13 cellular contexts compared by ENCODE assay signal in genomic region chr5:10366310-10367297, GRCh38. TPM values are rescaled to one million over a fixed set of nuclear protein-coding genes. Genes with fewer than 3 reads are reported as not detected.
DNase-seq lines count a peak whose midpoint lies in the region; ATAC-seq, FAIRE-seq and TF ChIP-seq lines count a peak whose summit lies in the region.
"Had no signal": no experiment of that assay in that cellular context is flagged by ENCODE, and none has a peak within 500 bp of the region (broad histone marks: within the 10 kb centered on the region; RNA-seq: fewer than 3 reads in every experiment).

No MANE protein-coding gene starts in this region.

- H3K79me2 ChIP-seq in GM12878 (ENCODE audit: control insufficient read depth, insufficient read depth, low read length), result peaks cover 94% of the 10 kb centered on the region

- H3K4me1 Mint-ChIP-seq in type B pancreatic cell (ENCODE audit: unreplicated experiment), result peaks cover 22% of the 10 kb centered on the region

- H3K27me3 ChIP-seq in GM12878 (replicated peaks in 1 of 2; ENCODE audit: control insufficient read depth in 2 of 2, insufficient read depth in 2 of 2, low read length in 1 of 2) (no peaks in the 10 kb centered on the region), kidney epithelial cell (ENCODE audit: control insufficient read depth, insufficient read depth, low read length) (no peaks in the 10 kb centered on the region)

- H3K36me3 Mint-ChIP-seq in type B pancreatic cell, result peaks cover 20% of the 10 kb centered on the region

- H3K9ac ChIP-seq in GM12878 (ENCODE audit: control insufficient read depth, insufficient read depth, low read length), result no peak overlapping the region

- no peak overlapping the region for H3K4me3 Mint-ChIP-seq in type B pancreatic cell
- H3K4me3 Mint-ChIP-seq: activated B cell treated with CpG ODN at 0.5 μM for 24 hours had no signal

- in situ Hi-C loops in GM12878 (cut with MboI), result no loop called here

- TF ChIP-seq EP300 in GM12878 (IDR thresholded peaks at IDR 0.05; ENCODE audit: borderline replicate concordance in 1 of 2, control insufficient read depth in 1 of 2, low read depth in 2 of 2, low read length in 2 of 2), result no peak

- WGBS in GM12878 (ENCODE audit: insufficient coverage, insufficient replicate concordance, low lambda C conversion rate, missing lambda C conversion rate), result 83% methylated on average over 11 of the region's 11 CpGs

- peaks cover 6% of the 10 kb centered on the region for H3K4me1 ChIP-seq in GM12878 (ENCODE audit: control insufficient read depth, insufficient read depth, low read length)

- CTCF ChIA-PET in GM12878 (lab: Yijun Ruan, JAX), result interaction anchor here (0.6 to 1.9 kb wide), 12 partner anchors 7 to 372 kb away, joined by 3 to 11 read pairs (median 4); no protein-coding TSS in a partner anchor

- POLR2A ChIA-PET in GM12878 (lab: Charles Lee), result interaction anchor here (1.6 kb wide), 1 partner anchor 9 kb away, joined by 4 read pairs; no protein-coding TSS in a partner anchor

- H3K27me3 Mint-ChIP-seq in type B pancreatic cell, result no peaks in the 10 kb centered on the region
- H3K27me3 Mint-ChIP-seq: activated B cell treated with CpG ODN at 0.5 μM for 24 hours had no signal

- intact Hi-C loops in Right ventricle myocardium inferior (cut with DNase I), result no loop called here
- intact Hi-C loops in cardiac septum (cut with DNase I), result no loop called here
- intact Hi-C loops in GM12878 (cut with micrococcal nuclease; ENCODE audit: unreplicated experiment), result no loop called here

- H3K27ac Mint-ChIP-seq in type B pancreatic cell, result peak overlapping the region; percentile 7
- H3K27ac Mint-ChIP-seq: activated B cell treated with CpG ODN at 0.5 μM for 24 hours had no signal

- TF ChIP-seq POLR2A in GM12878 (IDR thresholded peaks at IDR 0.05; ENCODE audit: low read depth, low read length), result no peak

- FAIRE-seq in GM12878 (lab: Jason Lieb, UNC), result peak; percentile 31

- peaks cover 0 to 2% of the 10 kb centered on the region in 2 experiments; a peak in 1 of 4 replicates for H3K36me3 ChIP-seq in GM12878 (ENCODE audit: control insufficient read depth in 2 of 2, insufficient read depth in 2 of 2, low read length in 1 of 2)
- no peaks in the 10 kb centered on the region for H3K36me3 ChIP-seq in kidney epithelial cell (ENCODE audit: control insufficient read depth, insufficient read depth, low read length)

- peak; percentile 13 for ATAC-seq in Right ventricle myocardium inferior
- no peak for ATAC-seq in GM12878
- no peak for ATAC-seq in GM18861 (IDR thresholded peaks at IDR 0.05; ENCODE audit: unreplicated experiment)

- DNase-seq in Right ventricle myocardium inferior (ENCODE audit: missing footprints) (no peak), cardiac septum (ENCODE audit: low spot score) (no peak), GM12878 (ENCODE audit: low read depth, low spot score) (no peak), kidney epithelial cell (ENCODE audit: low read depth) (peak; percentile 49), type B pancreatic cell (ENCODE audit: extremely low spot score, unreplicated experiment) (no peak), SHP77 (lab: John Stamatoyannopoulos, UW) (no peak)
- no peak for DNase-seq in stimulated activated CD4-positive, alpha-beta T cell treated with anti-CD3 and anti-CD28 coated beads, Interleukin-1b, Interleukin-23, amount 100 ng/mL, for 48 hours
- DNase-seq: activated B cell treated with CpG ODN at 0.5 μM for 24 hours, cerebellar nuclear complex, GOT3, left cardiac atrium, NCI-H82 had no signal

- H3K4me3 ChIP-seq in GM12878 (no peak overlapping the region), kidney epithelial cell (ENCODE audit: low read depth, low read length) (no peak overlapping the region)

- TF ChIP-seq CTCF in GM12878 (IDR thresholded peaks at IDR 0.05 in 2 of 3, conservative IDR thresholded peaks at IDR 0.05 in 1 of 3; ENCODE audit: control insufficient read depth in 2 of 3, extremely low read depth in 1 of 3, insufficient read depth in 1 of 3, low read depth in 3 of 3, low read length in 3 of 3) (no peak), kidney epithelial cell (IDR thresholded peaks at IDR 0.05; ENCODE audit: insufficient read depth, low read length, poor library complexity, severe bottlenecking) (no peak), type B pancreatic cell (conservative IDR thresholded peaks at IDR 0.05) (no peak)

- no peak overlapping the region for H3K27ac ChIP-seq in GM12878 (ENCODE audit: control insufficient read depth, insufficient read depth)

- no peak overlapping the region for H2AFZ ChIP-seq in GM12878 (ENCODE audit: control insufficient read depth, low read depth, low read length)

- H3K9me3 Mint-ChIP-seq in type B pancreatic cell, result no peaks in the 10 kb centered on the region
- H3K9me3 Mint-ChIP-seq: activated B cell treated with CpG ODN at 0.5 μM for 24 hours had no signal

- SMC1A ChIA-PET in GM12878 (lab: Charles Lee; ENCODE audit: uncharacterized antibody, unreplicated experiment), result interaction anchor here (0.6 to 2.1 kb wide), 4 partner anchors 12 to 467 kb away, joined by 3 to 6 read pairs (median 4); no protein-coding TSS in a partner anchor

- TF ChIP-seq RAD21 in GM12878 (IDR thresholded peaks at IDR 0.05; ENCODE audit: insufficient read depth, low read depth, low read length), result no peak

- no peaks in the 10 kb centered on the region for H4K20me1 ChIP-seq in GM12878 (ENCODE audit: control insufficient read depth, insufficient read depth)

- H3K4me2 ChIP-seq in GM12878 (ENCODE audit: control insufficient read depth, insufficient read depth), result no peak overlapping the region

- BruUV-seq in GM12878 (replicated peaks; lab: Mats Ljungman, UMichigan), result no TSS peak

- H3K9me3 ChIP-seq in GM12878 (replicated peaks; ENCODE audit: control insufficient read depth, insufficient read depth, low read length), result peaks cover 5% of the 10 kb centered on the region; the same call in 2 of the 3 replicates

- RAD21 ChIA-PET in GM12878 (lab: Charles Lee; ENCODE audit: unreplicated experiment), result no interaction called here

TF ChIP-seq in GM12878, 131 proteins besides CTCF, POLR2A, EP300 and RAD21 (continues in another document):
- TF ChIP-seq SMC3 (IDR thresholded peaks at IDR 0.05; ENCODE audit: borderline replicate concordance, low read length) (no peak), SIX5 (IDR thresholded peaks at IDR 0.05; ENCODE audit: low read depth, low read length, severe bottlenecking) (no peak), PML (IDR thresholded peaks at IDR 0.05; ENCODE audit: low read length) (no peak), RELB (IDR thresholded peaks at IDR 0.05; ENCODE audit: low read depth) (no peak), ZNF622 (IDR thresholded peaks at IDR 0.05) (no peak)

RNA-seq across cellular contexts. Expression of gene MARCHF6, which starts 13.1 kb away (rescaled TPM):
- total RNA-seq in Right ventricle myocardium inferior (161 TPM), cardiac septum (142 TPM), GM12878 (2014; rRNA removed) (39.1 and 53.0 TPM in 2 replicates), GM12878 (2014; rRNA removed; fragmentation: Illumina TruSeq; extraction: Trizol) (42.7 and 46.3 TPM in 2 replicates), GM12878 (2021) (76.2 and 83.2 TPM in 2 replicates), kidney epithelial cell (40.7 and 47.1 TPM in 2 replicates), type B pancreatic cell (ENCODE audit: low replicate concordance) (132 and 199 TPM in 2 replicates)
- 302 and 355 TPM in 2 replicates for total RNA-seq in GM12878 (2013; cell fraction: nucleolus; rRNA removed)
- polyA plus RNA-seq in GM12878 (2011; ENCODE audit: low read depth), result 67.0 TPM
- polyA plus RNA-seq in GM12878 (2011; rRNA removed) (172 and 200 TPM in 2 replicates), GM12878 (2014; fragmentation: Illumina TruSeq; extraction: Trizol) (51.9 and 65.4 TPM in 2 replicates), GM12878 (2014; fragmentation: Nextera tagmentation; extraction: Ambion mirVana) (10 to 100 TPM; 59.0 to 74.3 TPM), GM12878 (2014; rRNA removed) (56.5 and 58.6 TPM in 2 replicates), GM12878 (2016; fragmentation: Nextera tagmentation; extraction: Ambion mirVana) (10 to 100 TPM; 63.1 to 64.1 TPM)
- 75.0 and 102 TPM in 2 replicates for polyA plus RNA-seq in GM12878 (2011; cell fraction: cytosol; rRNA removed)
- 357 and 470 TPM in 2 replicates for polyA plus RNA-seq in GM12878 (2011; cell fraction: nucleus; rRNA removed)
- 84.3 and 89.3 TPM in 2 replicates for polyA plus RNA-seq in GM12878 (2012)
- polyA minus RNA-seq in GM12878 (2011; rRNA and poly(A)+ RNA removed), result 262 and 344 TPM in 2 replicates
- polyA minus RNA-seq in GM12878 (2011; cell fraction: cytosol; rRNA and poly(A)+ RNA removed), result 51.1 and 54.6 TPM in 2 replicates
- 80.8 and 82.3 TPM in 2 replicates for polyA minus RNA-seq in GM12878 (2011; cell fraction: nucleus; rRNA and poly(A)+ RNA removed)

RNA-seq across cellular contexts. Expression of gene CMBL, which starts 58.9 kb away (rescaled TPM):
- total RNA-seq in Right ventricle myocardium inferior (46.2 TPM), cardiac septum (31.2 TPM), GM12878 (2014; rRNA removed) (1.8 and 2.0 TPM in 2 replicates), GM12878 (2014; rRNA removed; fragmentation: Illumina TruSeq; extraction: Trizol) (4.2 and 4.7 TPM in 2 replicates), GM12878 (2021) (8.0 TPM in 2 replicates), kidney epithelial cell (7.7 and 7.8 TPM in 2 replicates), type B pancreatic cell (ENCODE audit: low replicate concordance) (12.1 and 32.9 TPM in 2 replicates)
- 1.0 TPM in 1 of 2 replicates, not detected in the other for total RNA-seq in GM12878 (2013; cell fraction: nucleolus; rRNA removed)
- polyA plus RNA-seq in GM12878 (2011; ENCODE audit: low read depth), result 3.8 TPM
- polyA plus RNA-seq in GM12878 (2011; rRNA removed) (3.4 and 5.0 TPM in 2 replicates), GM12878 (2014; fragmentation: Illumina TruSeq; extraction: Trizol) (9.2 and 13.6 TPM in 2 replicates), GM12878 (2014; fragmentation: Nextera tagmentation; extraction: Ambion mirVana) (1 to 10 TPM; 4.9 to 7.0 TPM), GM12878 (2014; rRNA removed) (9.0 and 10.5 TPM in 2 replicates), GM12878 (2016; fragmentation: Nextera tagmentation; extraction: Ambion mirVana) (10 to 100 TPM; 13.6 to 15.6 TPM)
- 6.4 and 8.6 TPM in 2 replicates for polyA plus RNA-seq in GM12878 (2011; cell fraction: cytosol; rRNA removed)
- 1.0 and 1.8 TPM in 2 replicates for polyA plus RNA-seq in GM12878 (2011; cell fraction: nucleus; rRNA removed)
- 7.7 and 10.0 TPM in 2 replicates for polyA plus RNA-seq in GM12878 (2012)
- polyA minus RNA-seq in GM12878 (2011; rRNA and poly(A)+ RNA removed), result 3.1 and 4.4 TPM in 2 replicates
- 3.3 and 5.4 TPM in 2 replicates for polyA minus RNA-seq in GM12878 (2011; cell fraction: cytosol; rRNA and poly(A)+ RNA removed)
- 0.97 and 2.9 TPM in 2 replicates for polyA minus RNA-seq in GM12878 (2011; cell fraction: nucleus; rRNA and poly(A)+ RNA removed)
- total RNA-seq: activated B cell treated with CpG ODN at 0.5 μM for 24 hours had no signal
